7 cellular contexts compared by ENCODE assay signal in genomic region chr18:44325903-44326650, GRCh38.
DNase-seq lines count a peak whose midpoint lies in the region; ATAC-seq and TF ChIP-seq lines count a peak whose summit lies in the region.

No MANE protein-coding gene starts in this region.

- TF ChIP-seq CTCF in omental fat pad (IDR thresholded peaks at IDR 0.05), result no peak

- DNase-seq in GDM1 (lab: John Stamatoyannopoulos, UW), result peak; percentile 11
- peak; percentile 54 for DNase-seq in RPMI8226
- peak; percentile 86 for DNase-seq in fibroblast of peridontal ligament (ENCODE audit: extremely low read depth)
- DNase-seq in omental fat pad (ENCODE audit: low spot score), result peak; percentile 70
- DNase-seq in activated naive CD4-positive, alpha-beta T cell (lab: John Stamatoyannopoulos, UW), result no peak

- TF ChIP-seq EP300 in Ishikawa (IDR thresholded peaks at IDR 0.05; ENCODE audit: borderline replicate concordance), result no peak

- TF ChIP-seq RAD21 in Ishikawa (IDR thresholded peaks at IDR 0.05; ENCODE audit: low read depth), result peak; percentile 73

- ATAC-seq in omental fat pad (ENCODE audit: low FRiP score), result no peak
- no peak for ATAC-seq in GM21723 (IDR thresholded peaks at IDR 0.05; ENCODE audit: unreplicated experiment)

TF ChIP-seq in Ishikawa, 13 proteins besides CTCF, POLR2A, EP300 and RAD21:
- TF ChIP-seq EGR1 (IDR thresholded peaks at IDR 0.05), result no peak
- TF ChIP-seq REST (IDR thresholded peaks at IDR 0.05; ENCODE audit: low read depth), result no peak
- TF ChIP-seq CREB1 (IDR thresholded peaks at IDR 0.05; ENCODE audit: low read depth), result no peak
- TF ChIP-seq TAF1 (IDR thresholded peaks at IDR 0.05; ENCODE audit: low read depth), result no peak
- no peak for TF ChIP-seq CEBPB (IDR thresholded peaks at IDR 0.05)
- no peak for TF ChIP-seq TCF12 (IDR thresholded peaks at IDR 0.05; ENCODE audit: low read depth)

Comparison
In these comparisons a context has a peak if more than half of its experiments do, and no peak if none do; other contexts are left out.
1. DNase-seq: peak in GDM1 (single experiment), RPMI8226 (single experiment), fibroblast of peridontal ligament (single experiment) and omental fat pad (single experiment); none in activated naive CD4-positive, alpha-beta T cell (0 of 4).